Comparison of ENCODE assay signal across 11 cellular contexts in the genomic region with DNA sequence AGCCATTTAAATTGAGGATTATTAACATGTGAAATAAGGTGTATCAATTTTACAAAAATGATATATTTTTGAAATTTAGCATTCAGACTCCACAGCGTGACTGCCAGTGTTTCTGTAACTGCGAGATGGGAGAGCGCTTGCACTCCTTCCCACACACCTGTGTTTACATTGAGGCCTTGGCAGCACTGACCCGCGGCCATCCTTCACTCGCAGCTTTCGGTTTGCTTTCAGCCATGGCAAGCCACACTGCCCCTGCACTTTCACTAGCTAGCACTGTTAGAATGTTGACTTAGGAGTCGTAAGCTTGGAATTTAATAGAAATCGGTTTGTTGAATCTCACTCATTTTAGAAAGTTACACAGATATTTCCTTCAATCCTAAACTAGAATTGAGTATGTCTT.
A peak's percentile ranks its signal among the peaks of the same experiment; 100 is the strongest.
DNase-seq lines count a peak whose midpoint lies in the region; ATAC-seq and TF ChIP-seq lines count a peak whose summit lies in the region.
"Had no signal": no experiment of that assay in that cellular context is flagged by ENCODE, and none has a peak within 500 bp of the region (broad histone marks: within the 10 kb centered on the region; RNA-seq: fewer than 3 reads in every experiment).

No MANE protein-coding gene starts in this region.

- in situ Hi-C loops in astrocyte of the cerebellum (cut with HindIII; ENCODE audit: low sequenced_read_pairs) = no loop called here

- peaks cover 9% of the 10 kb centered on the region for H3K4me1 Mint-ChIP-seq in stimulated activated naive CD8-positive, alpha-beta T cell treated with anti-CD3 and anti-CD28 coated beads, Interleukin-15, amount 100 ng/mL, for 72 hours

- no peaks in the 10 kb centered on the region for H3K4me1 ChIP-seq in liver (ENCODE audit: control insufficient read depth in 4 of 4, insufficient read depth in 4 of 4, low read length in 3 of 4)

- peak overlapping the region; percentile 10 for H3K4me3 ChIP-seq in astrocyte of the cerebellum (ENCODE audit: low read depth, low read length)
- no peak overlapping the region for H3K4me3 ChIP-seq in liver (ENCODE audit: low read depth in 1 of 3, low read length in 3 of 3)

- 16% methylated on average over 9 of the region's 9 CpGs for WGBS in liver

- no peaks in the 10 kb centered on the region for H3K36me3 ChIP-seq in liver (ENCODE audit: control insufficient read depth in 4 of 4, insufficient read depth in 3 of 4, low read depth in 1 of 4, low read length in 3 of 4)

- no peaks in the 10 kb centered on the region for H3K9me3 ChIP-seq in liver (ENCODE audit: control insufficient read depth in 4 of 4, low read length in 3 of 4)

- H3K9me3 Mint-ChIP-seq in stimulated activated naive CD8-positive, alpha-beta T cell treated with anti-CD3 and anti-CD28 coated beads, Interleukin-15, amount 100 ng/mL, for 72 hours = peaks cover 2 to 10% of the 10 kb centered on the region in 2 donors

- H3K27ac Mint-ChIP-seq in stimulated activated naive CD8-positive, alpha-beta T cell treated with anti-CD3 and anti-CD28 coated beads, Interleukin-15, amount 100 ng/mL, for 72 hours = no peak overlapping the region
- H3K27ac Mint-ChIP-seq: B cell had no signal

- no peak for TF ChIP-seq RAD21 in liver (IDR thresholded peaks at IDR 0.05)

- DNase-seq in AG08396 (ENCODE audit: low spot score) (peak; percentile 26), NCI-H1092 (lab: John Stamatoyannopoulos, UW) (peak; percentile 78), astrocyte of the cerebellum (ENCODE audit: low read depth) (peak; percentile 8), NCI-H82 treated with DMSO at 0.1 percent for 48 hours (lab: John Stamatoyannopoulos, UW; ENCODE audit: unreplicated experiment) (no peak)
- DNase-seq in NK-92 treated with Interleukin-12 subunit alpha and Interleukin-12 subunit beta, amount 100 ng/mL, for 24 hours (lab: John Stamatoyannopoulos, UW) = no peak
- DNase-seq in stimulated activated naive CD8-positive, alpha-beta T cell treated with anti-CD3 and anti-CD28 coated beads, Interleukin-15, amount 100 ng/mL, for 72 hours = no peak
- DNase-seq: retina had no signal

- no peaks in the 10 kb centered on the region for H3K27me3 Mint-ChIP-seq in stimulated activated naive CD8-positive, alpha-beta T cell treated with anti-CD3 and anti-CD28 coated beads, Interleukin-15, amount 100 ng/mL, for 72 hours
- H3K27me3 Mint-ChIP-seq: B cell had no signal

- ATAC-seq in GM19351 (IDR thresholded peaks at IDR 0.05; ENCODE audit: unreplicated experiment) = no peak
- no peak for ATAC-seq in stimulated activated naive CD8-positive, alpha-beta T cell treated with anti-CD3 and anti-CD28 coated beads, Interleukin-15, amount 100 ng/mL, for 72 hours
- ATAC-seq: Right ventricle myocardium inferior had no signal

- H3K27ac ChIP-seq in liver (ENCODE audit: low read depth in 1 of 2, low read length in 2 of 2) = no peak overlapping the region

- no peaks in the 10 kb centered on the region for H3K27me3 ChIP-seq in liver (ENCODE audit: control insufficient read depth in 4 of 4, insufficient read depth in 4 of 4, low read length in 3 of 4)

- H3K4me3 Mint-ChIP-seq in stimulated activated naive CD8-positive, alpha-beta T cell treated with anti-CD3 and anti-CD28 coated beads, Interleukin-15, amount 100 ng/mL, for 72 hours = no peak overlapping the region
- H3K4me3 Mint-ChIP-seq: B cell had no signal

- no peak overlapping the region for H3K9ac ChIP-seq in liver (ENCODE audit: low read depth in 1 of 2, low read length in 2 of 2)

- TF ChIP-seq CTCF in astrocyte of the cerebellum (IDR thresholded peaks at IDR 0.05; ENCODE audit: low read depth, low read length, missing control alignments) = no peak
- TF ChIP-seq CTCF in liver (IDR thresholded peaks at IDR 0.05; ENCODE audit: low read depth, low read length, missing input control) = no peak

TF ChIP-seq in liver, 16 proteins besides CTCF, POLR2A, EP300 and RAD21:
- TF ChIP-seq EGR1 (IDR thresholded peaks at IDR 0.05; ENCODE audit: low read depth in 2 of 2) (no peak), YY1 (IDR thresholded peaks at IDR 0.05) (peak; percentile 60), GABPA (IDR thresholded peaks at IDR 0.05 in 1 of 2, conservative IDR thresholded peaks at IDR 0.05 in 1 of 2) (no peak), FOXA2 (IDR thresholded peaks at IDR 0.05) (peak; percentile 62), NR2F2 (IDR thresholded peaks at IDR 0.05) (no peak), TAF1 (conservative IDR thresholded peaks at IDR 0.05) (no peak)

Comparison
In these comparisons a context has a peak if more than half of its experiments do, and no peak if none do; other contexts are left out.
1. DNase-seq: peak in AG08396 (single experiment), NCI-H1092 (single experiment) and astrocyte of the cerebellum (single experiment); none in NK-92 treated with Interleukin-12 subunit alpha and Interleukin-12 subunit beta, amount 100 ng/mL, for 24 hours (single experiment), stimulated activated naive CD8-positive, alpha-beta T cell treated with anti-CD3 and anti-CD28 coated beads, Interleukin-15, amount 100 ng/mL, for 72 hours (0 of 2) and NCI-H82 treated with DMSO at 0.1 percent for 48 hours (single experiment).